1 cellular context compared by ENCODE assay signal in genomic region chr3:5692446-5692845, GRCh38.
A peak's percentile ranks its signal among the peaks of the same experiment; 100 is the strongest.
TF ChIP-seq lines count a peak whose summit lies in the region.

No MANE protein-coding gene starts in this region.

TF ChIP-seq in H1, 55 proteins besides CTCF, POLR2A, EP300 and RAD21:
- no peak for TF ChIP-seq USF2 (IDR thresholded peaks at IDR 0.05; ENCODE audit: low read length)
- peak; percentile 63; the same call in 1 of the 2 replicates for TF ChIP-seq JUND (IDR thresholded peaks at IDR 0.05; ENCODE audit: low read length)
